ENCODE assay signal across 1 cellular context in genomic region chr2:177392373-177393246, GRCh38.
TF ChIP-seq lines count a peak whose summit lies in the region.

TSS of gene AGPS (plus strand) at chr2:177392773. CDS start at chr2:177392790, 17 bp downstream.

TF ChIP-seq in HepG2, 621 proteins besides CTCF, POLR2A, EP300 and RAD21 (continued from another document and continues in another):
- TF ChIP-seq SNAPC4 (CRISPR knock-in tag; IDR thresholded peaks at IDR 0.05) (peak; percentile 44; the same call in 1 of the 2 replicates), HMGXB4 (CRISPR knock-in tag; IDR thresholded peaks at IDR 0.05; ENCODE audit: borderline replicate concordance in 1 of 2, low read depth in 1 of 2) (peak; percentile 87 to 95; a peak in 3 of 4 replicates), MYC (CRISPR knock-in tag; IDR thresholded peaks at IDR 0.05; ENCODE audit: borderline replicate concordance) (peak; percentile 99), CENPT (CRISPR knock-in tag; IDR thresholded peaks at IDR 0.05; ENCODE audit: low read depth) (no peak; the same call in 1 of the 2 replicates), DMAP1 (CRISPR knock-in tag; IDR thresholded peaks at IDR 0.05) (peak; percentile 96), MLXIP (CRISPR knock-in tag; IDR thresholded peaks at IDR 0.05; ENCODE audit: borderline replicate concordance) (peak; percentile 79; the same call in 1 of the 2 replicates), JARID2 (CRISPR knock-in tag; IDR thresholded peaks at IDR 0.05; ENCODE audit: insufficient replicate concordance) (no peak), MEF2D (CRISPR knock-in tag; IDR thresholded peaks at IDR 0.05) (peak; percentile 80), PITX1 (CRISPR knock-in tag; IDR thresholded peaks at IDR 0.05) (peak; percentile 85), GPBP1L1 (CRISPR knock-in tag; IDR thresholded peaks at IDR 0.05) (no peak), CSRNP1 (CRISPR knock-in tag; IDR thresholded peaks at IDR 0.05) (peak; percentile 75; the same call in 1 of the 2 replicates), FLYWCH1 (CRISPR knock-in tag; IDR thresholded peaks at IDR 0.05) (peak; percentile 91; the same call in 1 of the 2 replicates), ATF1 (CRISPR knock-in tag; IDR thresholded peaks at IDR 0.05) (no peak), GATAD2A (CRISPR knock-in tag; IDR thresholded peaks at IDR 0.05) (peak; percentile 63; the same call in 1 of the 2 replicates), CREM (IDR thresholded peaks at IDR 0.05) (0 out of 2 replicates have a peak, but pooled peaks have one; percentile 10), CREM (CRISPR knock-in tag; IDR thresholded peaks at IDR 0.05) (no peak), EHMT2 (IDR thresholded peaks at IDR 0.05; ENCODE audit: borderline replicate concordance, low read depth, low read length) (peak; percentile 37; the same call in 1 of the 2 replicates), MNT (IDR thresholded peaks at IDR 0.05) (peak; percentile 33), PRDM4 (CRISPR knock-in tag; IDR thresholded peaks at IDR 0.05; ENCODE audit: borderline replicate concordance) (no peak), THRA (CRISPR knock-in tag; IDR thresholded peaks at IDR 0.05; ENCODE audit: borderline replicate concordance) (peak; percentile 69; the same call in 1 of the 2 replicates), XBP1 (CRISPR knock-in tag; IDR thresholded peaks at IDR 0.05) (peak; percentile 82; the same call in 1 of the 2 replicates), ZNF556 (CRISPR knock-in tag; IDR thresholded peaks at IDR 0.05; ENCODE audit: borderline replicate concordance) (no peak; the same call in 1 of the 2 replicates), NFATC3 (CRISPR knock-in tag; IDR thresholded peaks at IDR 0.05) (peak; percentile 95; the same call in 1 of the 2 replicates), ZBTB42 (CRISPR knock-in tag; IDR thresholded peaks at IDR 0.05) (peak; percentile 55; the same call in 1 of the 2 replicates), ZNF687 (CRISPR knock-in tag; IDR thresholded peaks at IDR 0.05) (peak; percentile 100), FOXA3 (CRISPR knock-in tag; IDR thresholded peaks at IDR 0.05) (peak; percentile 53; the same call in 1 of the 2 replicates), ZBTB14 (CRISPR knock-in tag; IDR thresholded peaks at IDR 0.05) (peak; percentile 76)
